8 cellular contexts compared by ENCODE assay signal in the genomic region with DNA sequence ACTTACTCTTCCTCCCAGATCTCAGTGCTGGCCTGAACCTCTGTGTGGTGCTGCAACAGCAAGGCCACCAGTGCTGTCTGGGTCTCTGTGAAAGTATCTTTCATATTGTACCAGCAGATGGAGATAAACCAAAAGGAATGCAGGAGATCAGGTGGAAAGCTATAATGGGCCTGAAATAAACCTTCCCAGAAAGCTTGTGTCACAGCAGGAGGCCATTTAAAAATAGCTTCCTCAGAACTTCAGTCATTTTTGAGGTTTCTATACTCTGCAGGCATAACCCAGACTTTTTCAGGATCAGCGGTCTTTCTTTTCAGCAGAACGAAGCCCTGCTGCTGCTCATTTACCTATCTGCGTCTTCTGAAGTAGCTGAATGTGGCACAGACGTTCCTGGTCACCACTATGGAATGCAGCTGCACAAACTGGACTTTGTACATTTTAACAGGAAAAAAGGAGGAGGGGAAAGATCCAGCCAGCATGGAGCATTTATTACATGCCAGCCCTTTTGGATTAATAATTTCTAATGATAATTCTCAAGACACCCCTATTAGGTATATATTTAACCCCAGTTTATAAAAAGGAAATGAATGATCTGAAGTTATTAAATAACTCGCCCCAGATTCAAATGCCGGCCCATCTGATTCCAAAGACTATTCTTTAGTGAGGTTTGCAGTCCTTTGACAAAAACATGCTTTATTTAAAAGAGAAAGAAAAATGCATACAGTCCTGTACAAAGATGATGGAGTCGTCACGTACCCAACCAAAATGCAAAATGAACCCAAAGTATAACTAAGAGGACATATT.
DNase-seq lines count a peak whose midpoint lies in the region; ATAC-seq, FAIRE-seq and TF ChIP-seq lines count a peak whose summit lies in the region.

No MANE protein-coding gene starts in this region.

- POLR2A ChIA-PET in activated B cell treated with CpG ODN at 0.5 μM for 24 hours (lab: Charles Lee) = no interaction called here

- peak overlapping the region; percentile 77 to 90 (median 84) for H3K27ac ChIP-seq in pancreas

- H3K27ac Mint-ChIP-seq in activated CD8-positive, alpha-beta memory T cell treated with anti-CD3 and anti-CD28 coated beads, Interleukin-2, amount 10 ng/mL, durations not matched to agents 7 days and 5 days = no peak overlapping the region
- peak overlapping the region; percentile 30 for H3K27ac Mint-ChIP-seq in activated B cell treated with CpG ODN at 0.5 μM for 24 hours

- CTCF ChIA-PET in activated CD8-positive, alpha-beta memory T cell treated with anti-CD3 and anti-CD28 coated beads, Interleukin-2, amount 10 ng/mL, durations not matched to agents 7 days and 5 days (lab: Charles Lee) = interaction anchor here (0.6 to 1.9 kb wide), 12 partner anchors 10 to 473 kb away, joined by 3 to 7 read pairs (median 4); no protein-coding TSS in a partner anchor
- CTCF ChIA-PET in activated B cell treated with CpG ODN at 0.5 μM for 24 hours (lab: Charles Lee) = interaction anchor here (1.0 to 1.9 kb wide), 3 partner anchors 387 to 471 kb away, joined by 3 to 10 read pairs (median 5); no protein-coding TSS in a partner anchor

- H3K4me3 ChIP-seq in H7 (ENCODE audit: insufficient read depth, low read depth, low read length) = no peak overlapping the region
- peak overlapping the region in 2 of 4 donors; percentile 17 to 34 for H3K4me3 ChIP-seq in pancreas

- H3K4me1 Mint-ChIP-seq in activated CD8-positive, alpha-beta memory T cell treated with anti-CD3 and anti-CD28 coated beads, Interleukin-2, amount 10 ng/mL, durations not matched to agents 7 days and 5 days = peaks cover 40% of the 10 kb centered on the region
- peaks cover 27% of the 10 kb centered on the region for H3K4me1 Mint-ChIP-seq in activated B cell treated with CpG ODN at 0.5 μM for 24 hours

- WGBS in pancreas, 2 donors = 13 to 19% methylated on average over 8 of the region's 8 CpGs

- H3K36me3 Mint-ChIP-seq in activated CD8-positive, alpha-beta memory T cell treated with anti-CD3 and anti-CD28 coated beads, Interleukin-2, amount 10 ng/mL, durations not matched to agents 7 days and 5 days = peaks cover 16% of the 10 kb centered on the region
- H3K36me3 Mint-ChIP-seq in activated B cell treated with CpG ODN at 0.5 μM for 24 hours (ENCODE audit: low read depth) = peaks cover 21% of the 10 kb centered on the region

- H3K36me3 ChIP-seq in H7 (replicated peaks; ENCODE audit: control insufficient read depth, insufficient read depth, low read length) (no peaks in the 10 kb centered on the region), pancreas (peaks cover 0 to 10% (median 2%) of the 10 kb centered on the region in 3 donors)

- H3K27me3 Mint-ChIP-seq in activated CD8-positive, alpha-beta memory T cell treated with anti-CD3 and anti-CD28 coated beads, Interleukin-2, amount 10 ng/mL, durations not matched to agents 7 days and 5 days = no peaks in the 10 kb centered on the region
- no peaks in the 10 kb centered on the region for H3K27me3 Mint-ChIP-seq in activated B cell treated with CpG ODN at 0.5 μM for 24 hours

- H3K9me3 Mint-ChIP-seq in activated CD8-positive, alpha-beta memory T cell treated with anti-CD3 and anti-CD28 coated beads, Interleukin-2, amount 10 ng/mL, durations not matched to agents 7 days and 5 days (ENCODE audit: low read depth) = no peaks in the 10 kb centered on the region
- H3K9me3 Mint-ChIP-seq in activated B cell treated with CpG ODN at 0.5 μM for 24 hours = peaks cover 4% of the 10 kb centered on the region

- peaks cover 0 to 17% (median 9%) of the 10 kb centered on the region in 3 donors for H3K4me1 ChIP-seq in pancreas

- FAIRE-seq in pancreas (lab: Jason Lieb, UNC) = no peak

- intact Hi-C loops in activated B cell treated with CpG ODN at 0.5 μM for 24 hours (cut with micrococcal nuclease) (loop anchor here (1.0 to 2.0 kb wide), 2 partner anchors 388 to 478 kb away; a partner anchor contains a TSS), pancreas (cut with DNase I) (loop anchor here in 2 of 3 donors (10.0 kb wide), 1 partner anchor 384 kb away; no protein-coding TSS in a partner anchor)

- TF ChIP-seq CTCF in activated B cell treated with CpG ODN at 0.5 μM for 24 hours (IDR thresholded peaks at IDR 0.05) = no peak
- TF ChIP-seq CTCF in pancreas (IDR thresholded peaks at IDR 0.05) = peak in 3 of 4 donors; percentile 14 to 39 (median 29)

- ATAC-seq in activated CD8-positive, alpha-beta memory T cell treated with anti-CD3 and anti-CD28 coated beads, Interleukin-2, amount 10 ng/mL, durations not matched to agents 7 days and 5 days = peak; percentile 37
- ATAC-seq in activated B cell treated with CpG ODN at 0.5 μM for 24 hours (ENCODE audit: low read depth) = no peak
- peak; percentile 90 to 96 (median 94) for ATAC-seq in pancreas
- ATAC-seq in GM18520 (IDR thresholded peaks at IDR 0.05; ENCODE audit: unreplicated experiment) = no peak

- H3K9me3 ChIP-seq in pancreas = no peaks in the 10 kb centered on the region

- H3K27me3 ChIP-seq in H7 (ENCODE audit: control insufficient read depth, insufficient read depth, low read length) (no peaks in the 10 kb centered on the region), pancreas (no peaks in the 10 kb centered on the region)

- no peak for DNase-seq in activated CD8-positive, alpha-beta memory T cell treated with anti-CD3 and anti-CD28 coated beads, Interleukin-2, amount 10 ng/mL, durations not matched to agents 7 days and 5 days
- no peak for DNase-seq in activated CD8-positive, alpha-beta memory T cell treated with anti-CD3 and anti-CD28 coated beads for 24 hours
- DNase-seq in H7 = peak; percentile 18
- DNase-seq in NCI-H146 (lab: John Stamatoyannopoulos, UW) = peak; percentile 26
- no peak for DNase-seq in activated B cell treated with CpG ODN at 0.5 μM for 24 hours
- peak; percentile 28 for DNase-seq in germinal center (ENCODE audit: low spot score)
- peak in 4 of 6 donors; percentile 35 to 69 (median 65) for DNase-seq in pancreas

- no peak overlapping the region for H3K4me3 Mint-ChIP-seq in activated CD8-positive, alpha-beta memory T cell treated with anti-CD3 and anti-CD28 coated beads, Interleukin-2, amount 10 ng/mL, durations not matched to agents 7 days and 5 days
- H3K4me3 Mint-ChIP-seq in activated B cell treated with CpG ODN at 0.5 μM for 24 hours = no peak overlapping the region

Comparison
In these comparisons a context has a peak if more than half of its experiments do, and no peak if none do; other contexts are left out.
1. ATAC-seq: peak in activated CD8-positive, alpha-beta memory T cell treated with anti-CD3 and anti-CD28 coated beads, Interleukin-2, amount 10 ng/mL, durations not matched to agents 7 days and 5 days (single experiment) and pancreas (4 of 4); none in activated B cell treated with CpG ODN at 0.5 μM for 24 hours (single experiment) and GM18520 (single experiment).
2. DNase-seq: peak in H7 (single experiment), NCI-H146 (single experiment), germinal center (single experiment) and pancreas (4 of 6); none in activated CD8-positive, alpha-beta memory T cell treated with anti-CD3 and anti-CD28 coated beads, Interleukin-2, amount 10 ng/mL, durations not matched to agents 7 days and 5 days (single experiment), activated CD8-positive, alpha-beta memory T cell treated with anti-CD3 and anti-CD28 coated beads for 24 hours (single experiment) and activated B cell treated with CpG ODN at 0.5 μM for 24 hours (single experiment).